ENCODE assay signal across 8 cellular contexts in the genomic region with DNA sequence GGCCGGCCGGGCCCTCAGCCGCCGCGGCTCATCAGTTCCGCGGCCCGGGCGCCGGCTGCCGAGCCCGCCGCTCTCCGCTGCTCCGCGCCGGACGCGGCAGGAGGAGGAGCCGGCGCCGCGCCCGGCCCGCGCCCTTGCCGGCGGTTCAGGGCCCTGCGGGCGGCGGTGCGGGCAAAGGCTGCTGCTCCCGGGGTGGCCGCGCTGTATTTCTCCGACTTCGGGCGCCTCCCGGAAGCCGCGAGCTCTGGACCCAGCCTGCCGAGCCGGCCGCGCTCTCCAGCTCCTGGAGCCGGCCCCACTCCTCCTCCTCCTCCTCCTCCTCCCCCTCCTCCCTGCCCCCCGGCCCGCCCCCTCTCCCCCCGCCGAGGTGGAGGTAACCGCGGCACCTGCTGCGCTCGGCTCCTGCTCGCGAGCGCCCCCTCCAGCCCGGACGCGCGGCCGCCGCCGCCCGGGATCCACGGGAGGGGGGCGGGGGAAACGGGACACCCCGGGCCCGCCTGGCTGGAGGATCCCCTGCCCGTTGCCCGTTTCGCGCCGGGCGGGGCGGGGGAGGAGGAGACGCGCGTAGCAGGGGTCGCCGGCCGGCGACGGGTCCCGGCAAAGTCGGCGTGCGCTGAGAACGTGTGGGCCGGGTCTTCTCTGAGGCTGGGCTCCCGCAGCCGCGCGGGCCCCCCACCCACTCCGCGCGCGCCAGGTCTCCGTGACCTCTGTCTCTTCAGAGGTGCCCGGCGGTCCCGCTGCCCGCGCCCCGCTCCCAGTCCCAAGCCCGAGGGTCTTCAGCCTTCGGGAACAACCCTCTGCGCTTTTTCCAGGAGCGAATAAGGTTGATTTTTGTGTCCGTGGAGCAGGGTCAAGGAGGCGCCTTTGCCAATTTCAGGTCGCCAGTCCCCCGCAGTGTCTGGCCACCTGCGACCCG. TPM values are rescaled to one million over a fixed set of nuclear protein-coding genes. Genes with fewer than 3 reads are reported as not detected.
A peak's percentile ranks its signal among the peaks of the same experiment; 100 is the strongest.
DNase-seq lines count a peak whose midpoint lies in the region; ATAC-seq and TF ChIP-seq lines count a peak whose summit lies in the region.

A gene with protein sequence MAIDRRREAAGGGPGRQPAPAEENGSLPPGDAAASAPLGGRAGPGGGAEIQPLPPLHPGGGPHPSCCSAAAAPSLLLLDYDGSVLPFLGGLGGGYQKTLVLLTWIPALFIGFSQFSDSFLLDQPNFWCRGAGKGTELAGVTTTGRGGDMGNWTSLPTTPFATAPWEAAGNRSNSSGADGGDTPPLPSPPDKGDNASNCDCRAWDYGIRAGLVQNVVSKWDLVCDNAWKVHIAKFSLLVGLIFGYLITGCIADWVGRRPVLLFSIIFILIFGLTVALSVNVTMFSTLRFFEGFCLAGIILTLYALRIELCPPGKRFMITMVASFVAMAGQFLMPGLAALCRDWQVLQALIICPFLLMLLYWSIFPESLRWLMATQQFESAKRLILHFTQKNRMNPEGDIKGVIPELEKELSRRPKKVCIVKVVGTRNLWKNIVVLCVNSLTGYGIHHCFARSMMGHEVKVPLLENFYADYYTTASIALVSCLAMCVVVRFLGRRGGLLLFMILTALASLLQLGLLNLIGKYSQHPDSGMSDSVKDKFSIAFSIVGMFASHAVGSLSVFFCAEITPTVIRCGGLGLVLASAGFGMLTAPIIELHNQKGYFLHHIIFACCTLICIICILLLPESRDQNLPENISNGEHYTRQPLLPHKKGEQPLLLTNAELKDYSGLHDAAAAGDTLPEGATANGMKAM (minus strand): TSS at position 257 of the 916 bp plus-strand sequence. CDS start 491 bp downstream, outside the sequence.

- POLR2A ChIA-PET in CD4-positive, alpha-beta memory T cell (lab: Charles Lee; ENCODE audit: partially characterized antibody), result no interaction called here
- POLR2A ChIA-PET in activated CD8-positive, alpha-beta T cell treated with anti-CD3 and anti-CD28 coated beads for 36 hours (lab: Charles Lee), result no interaction called here

- H3K9me3 ChIP-seq in CD4-positive, alpha-beta memory T cell (ENCODE audit: control insufficient read depth in 1 of 2, low read length in 2 of 2), result no peaks in the 10 kb centered on the region

- peak within 1 kb of the TSS; percentile 55 to 63 for H3K4me3 ChIP-seq in CD4-positive, alpha-beta memory T cell (ENCODE audit: low read length in 2 of 2)

- H3K27me3 ChIP-seq in CD4-positive, alpha-beta memory T cell (ENCODE audit: insufficient read depth, low read length), result peaks cover 6% of the 10 kb centered on the region

- H3K4me3 Mint-ChIP-seq in CD4-positive, alpha-beta memory T cell, result peak within 1 kb of the TSS; percentile 81 to 92 (median 88)
- peak within 1 kb of the TSS; percentile 61 for H3K4me3 Mint-ChIP-seq in activated CD8-positive, alpha-beta T cell treated with anti-CD3 and anti-CD28 coated beads for 36 hours
- peak within 1 kb of the TSS; percentile 79 to 81 for H3K4me3 Mint-ChIP-seq in effector memory CD8-positive, alpha-beta T cell

- peak; percentile 55 for ATAC-seq in GM21723 (IDR thresholded peaks at IDR 0.05; ENCODE audit: unreplicated experiment)
- peak; percentile 72 for ATAC-seq in activated CD8-positive, alpha-beta T cell treated with anti-CD3 and anti-CD28 coated beads for 36 hours
- ATAC-seq in effector memory CD8-positive, alpha-beta T cell (replicated peaks), result peak; percentile 71

- intact Hi-C loops in CD4-positive, alpha-beta memory T cell (cut with micrococcal nuclease), result loop anchor here (1.0 to 10.0 kb wide), 11 partner anchors 46 to 695 kb away; partner anchors contain the start of genes BPHL, ECI2, FAM50B and NQO2
- intact Hi-C loops in activated CD8-positive, alpha-beta T cell treated with anti-CD3 and anti-CD28 coated beads for 36 hours (cut with micrococcal nuclease), result loop anchor here (5.0 kb wide), 1 partner anchor 45 kb away; no protein-coding TSS in a partner anchor

- H3K36me3 ChIP-seq in CD4-positive, alpha-beta memory T cell (ENCODE audit: insufficient read depth, low read length), result no peaks in the 10 kb centered on the region

- H3K27me3 Mint-ChIP-seq in CD4-positive, alpha-beta memory T cell, result peaks cover 3 to 9% of the 10 kb centered on the region in 2 donors
- H3K27me3 Mint-ChIP-seq in activated CD8-positive, alpha-beta T cell treated with anti-CD3 and anti-CD28 coated beads for 36 hours, result peaks cover 26% of the 10 kb centered on the region
- peaks cover 38 to 48% of the 10 kb centered on the region in 2 donors for H3K27me3 Mint-ChIP-seq in effector memory CD8-positive, alpha-beta T cell

- H3K4me1 Mint-ChIP-seq in CD4-positive, alpha-beta memory T cell, result peaks cover 6 to 12% (median 8%) of the 10 kb centered on the region in 4 donors
- peaks cover 10% of the 10 kb centered on the region for H3K4me1 Mint-ChIP-seq in activated CD8-positive, alpha-beta T cell treated with anti-CD3 and anti-CD28 coated beads for 36 hours (ENCODE audit: low read depth)
- H3K4me1 Mint-ChIP-seq in effector memory CD8-positive, alpha-beta T cell (ENCODE audit: low read depth in 2 of 2), result peaks cover 5 to 7% of the 10 kb centered on the region in 2 donors

- H3K9me3 Mint-ChIP-seq in CD4-positive, alpha-beta memory T cell, result peaks cover 0 to 3% (median 0%) of the 10 kb centered on the region in 8 donors
- no peaks in the 10 kb centered on the region for H3K9me3 Mint-ChIP-seq in activated CD8-positive, alpha-beta T cell treated with anti-CD3 and anti-CD28 coated beads for 36 hours
- no peaks in the 10 kb centered on the region for H3K9me3 Mint-ChIP-seq in effector memory CD8-positive, alpha-beta T cell

- CTCF ChIA-PET in CD4-positive, alpha-beta memory T cell (lab: Charles Lee; ENCODE audit: partially characterized antibody), result interaction anchor here (1.0 to 1.5 kb wide), 3 partner anchors 46 to 177 kb away, joined by 6 to 7 read pairs (median 6); no protein-coding TSS in a partner anchor
- CTCF ChIA-PET in activated CD8-positive, alpha-beta T cell treated with anti-CD3 and anti-CD28 coated beads for 36 hours (lab: Charles Lee), result interaction anchor here (0.6 kb wide), 1 partner anchor 177 kb away, joined by 3 read pairs; no protein-coding TSS in a partner anchor

- peaks cover 35% of the 10 kb centered on the region for H3K4me1 ChIP-seq in CD4-positive, alpha-beta memory T cell (ENCODE audit: insufficient read depth, low read length)

- TF ChIP-seq CTCF in activated CD8-positive, alpha-beta T cell treated with anti-CD3 and anti-CD28 coated beads for 36 hours (IDR thresholded peaks at IDR 0.05), result peak; percentile 84

- DNase-seq in CD4-positive, alpha-beta memory T cell, result peak; percentile 74 to 79 (median 76)
- DNase-seq in NCI-H226 (peak; percentile 61), mesenteric fat pad (ENCODE audit: low spot score) (peak; percentile 91), MV-4-11 (lab: John Stamatoyannopoulos, UW) (no peak)
- DNase-seq in activated CD8-positive, alpha-beta T cell treated with anti-CD3 and anti-CD28 coated beads for 36 hours, result peak; percentile 57
- DNase-seq in effector memory CD8-positive, alpha-beta T cell, result peak; percentile 25 to 48 (median 31)
- DNase-seq in stimulated activated CD8-positive, alpha-beta memory T cell treated with anti-CD3 and anti-CD28 coated beads, Interleukin-15, amount 100 ng/mL, for 1 hour (ENCODE audit: low read depth), result peak; percentile 49

- peak within 1 kb of the TSS; percentile 62 to 89 (median 80) for H3K27ac Mint-ChIP-seq in CD4-positive, alpha-beta memory T cell
- no peak within 1 kb of the TSS for H3K27ac Mint-ChIP-seq in activated CD8-positive, alpha-beta T cell treated with anti-CD3 and anti-CD28 coated beads for 36 hours
- H3K27ac Mint-ChIP-seq in effector memory CD8-positive, alpha-beta T cell, result no peak within 1 kb of the TSS

- peak within 1 kb of the TSS; percentile 37 for H3K27ac ChIP-seq in CD4-positive, alpha-beta memory T cell (ENCODE audit: low read depth, low read length)

- H3K36me3 Mint-ChIP-seq in CD4-positive, alpha-beta memory T cell, result peaks cover 0 to 3% of the 10 kb centered on the region in 2 donors
- H3K36me3 Mint-ChIP-seq in activated CD8-positive, alpha-beta T cell treated with anti-CD3 and anti-CD28 coated beads for 36 hours (ENCODE audit: low read depth), result no peaks in the 10 kb centered on the region
- no peaks in the 10 kb centered on the region for H3K36me3 Mint-ChIP-seq in effector memory CD8-positive, alpha-beta T cell (ENCODE audit: insufficient read depth)

RNA-seq across cellular contexts. Expression of the gene that starts here (rescaled TPM):
- total RNA-seq in CD4-positive, alpha-beta memory T cell, result 10 to 100 TPM in 1 of 2 experiments, 1 to 10 TPM in 1; 7.9 to 12.5 TPM
- polyA plus RNA-seq in CD4-positive, alpha-beta memory T cell, result 1 to 10 TPM in 1 of 2 donors, under 1 TPM in 1; 0.32 to 3.4 TPM
- total RNA-seq in activated CD8-positive, alpha-beta T cell treated with anti-CD3 and anti-CD28 coated beads for 36 hours, result under 1 TPM; 0.16 to 0.34 TPM
- 23.8 TPM for total RNA-seq in mesenteric fat pad

Comparison
In these comparisons a context has a peak if more than half of its experiments do, and no peak if none do; other contexts are left out.
1. RNA of the gene that starts here (total RNA-seq): 23.8 TPM in mesenteric fat pad (single experiment) and 7.9 to 12.5 TPM in CD4-positive, alpha-beta memory T cell; 0.16 to 0.34 TPM in activated CD8-positive, alpha-beta T cell treated with anti-CD3 and anti-CD28 coated beads for 36 hours; every median in the first group is over 4 times any median in the second.
2. Peak in DNase-seq and ATAC-seq in activated CD8-positive, alpha-beta T cell treated with anti-CD3 and anti-CD28 coated beads for 36 hours; RNA of the gene not detected or under 1 TPM.
3. H3K27ac Mint-ChIP-seq: peak in CD4-positive, alpha-beta memory T cell (7 of 7); none in activated CD8-positive, alpha-beta T cell treated with anti-CD3 and anti-CD28 coated beads for 36 hours (single experiment) and effector memory CD8-positive, alpha-beta T cell (0 of 2).
4. Peak in every context shown above with its lines, with median percentiles within 50 percentile points of each other: H3K4me3 Mint-ChIP-seq and ATAC-seq.